Comparison of ENCODE assay signal across 14 cellular contexts in the genomic region with DNA sequence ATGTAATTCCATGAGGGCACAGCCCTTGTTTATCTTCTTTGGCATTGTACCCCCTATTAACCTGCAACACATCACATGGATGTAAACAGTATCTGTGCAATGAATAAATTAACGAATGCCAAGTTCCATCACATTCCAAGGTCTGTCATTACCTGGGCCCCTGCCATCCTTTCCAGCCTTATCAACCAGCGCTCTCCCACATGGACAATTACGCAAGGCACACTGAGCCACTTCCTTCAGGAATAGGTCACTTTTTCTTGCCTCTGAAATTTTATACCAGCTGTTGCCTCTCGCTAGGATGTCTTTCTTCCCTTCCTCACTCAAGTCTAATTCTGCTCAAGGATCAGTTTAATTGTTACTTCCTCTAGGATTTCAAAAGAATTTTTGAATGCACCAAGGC.
"Had no signal": no experiment of that assay in that cellular context is flagged by ENCODE, and none has a peak within 500 bp of the region (broad histone marks: within the 10 kb centered on the region; RNA-seq: fewer than 3 reads in every experiment).

No MANE protein-coding gene starts in this region.

- DNase-seq: activated CD4-positive, alpha-beta memory T cell treated with anti-CD3 and anti-CD28 coated beads, Interleukin-2, amount 10 ng/mL, durations not matched to agents 7 days and 5 days; activated effector memory CD4-positive, alpha-beta T cell treated with Interleukin-2 at 50 U/mL for 16 hours; activated T-cell treated with anti-CD3 and anti-CD28 coated beads, Interleukin-2, amount 50 U/mL, for 4 hours; amygdala; mesenchymal stem cell; posterior cingulate gyrus; stimulated activated CD4-positive, alpha-beta T cell treated with anti-CD3 and anti-CD28 coated beads, Interleukin-1b, Interleukin-23, amount 100 ng/mL, for 48 hours; stimulated activated naive CD8-positive, alpha-beta T cell treated with anti-CD3 and anti-CD28 coated beads, Interleukin-15, amount 100 ng/mL, for 72 hours had no signal

- H3K36me3 ChIP-seq: thoracic aorta had no signal

- ATAC-seq: activated naive CD4-positive, alpha-beta T cell treated with anti-CD3 and anti-CD28 coated beads, Interleukin-2, amount 50 U/mL, for 72 hours; activated T-cell treated with anti-CD3 and anti-CD28 coated beads, Interleukin-2, amount 50 U/mL, for 4 hours; natural killer cell treated with Interleukin-12 subunit alpha and Interleukin-12 subunit beta and Interleukin-15 and Interleukin-18, amount 100 ng/mL, for 72 hours; sciatic nerve; stimulated activated naive CD8-positive, alpha-beta T cell treated with anti-CD3 and anti-CD28 coated beads, Interleukin-15, amount 100 ng/mL, for 72 hours had no signal

- H3K9me3 ChIP-seq: thoracic aorta had no signal

- H3K27ac ChIP-seq: SK-N-MC, thoracic aorta, VCaP had no signal

- H3K4me3 ChIP-seq: SK-N-MC, thoracic aorta had no signal
